ENCODE assay signal across 1 cellular context in the genomic region with DNA sequence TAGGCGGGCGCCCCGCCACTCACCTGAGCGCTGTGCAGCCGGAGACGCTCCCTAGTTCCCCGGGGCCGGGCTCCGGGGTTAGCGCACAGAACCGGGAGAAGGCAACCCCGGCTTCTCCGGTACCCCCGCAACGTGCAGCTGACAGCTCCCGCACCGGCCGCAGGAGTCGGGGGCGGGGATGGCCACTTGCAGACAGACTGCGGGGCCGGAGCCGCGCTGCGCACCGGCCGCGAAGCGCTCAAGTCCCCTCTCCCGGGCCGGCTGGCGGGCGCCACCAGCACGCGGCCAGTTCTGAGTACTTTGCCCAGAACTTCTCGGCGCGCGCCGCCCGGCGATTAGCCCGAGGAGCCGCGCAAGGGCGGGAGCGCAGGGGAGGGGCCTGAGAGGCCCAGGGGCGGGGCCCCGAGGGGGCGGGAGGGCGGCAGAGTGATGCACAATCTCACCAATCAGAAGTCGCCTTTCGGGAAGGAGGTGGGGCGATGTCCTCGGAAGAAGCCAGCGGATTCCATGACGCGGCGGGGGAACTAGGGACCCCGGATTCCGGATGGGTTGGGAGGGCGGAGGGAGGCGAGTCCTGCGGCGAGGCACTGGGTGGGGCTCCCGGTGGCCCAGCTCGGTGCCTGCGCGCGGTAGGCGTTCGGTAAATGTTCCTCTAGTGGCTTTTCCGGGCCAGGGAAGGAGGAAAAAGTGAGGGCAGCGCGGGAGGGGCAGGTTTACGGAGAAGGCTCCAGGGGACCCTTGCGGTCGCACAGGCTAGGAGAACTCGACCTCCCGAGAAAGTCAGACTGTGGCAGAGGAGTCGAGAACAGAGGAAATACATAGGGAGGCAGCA.
TF ChIP-seq lines count a peak whose summit lies in the region.

A gene with protein sequence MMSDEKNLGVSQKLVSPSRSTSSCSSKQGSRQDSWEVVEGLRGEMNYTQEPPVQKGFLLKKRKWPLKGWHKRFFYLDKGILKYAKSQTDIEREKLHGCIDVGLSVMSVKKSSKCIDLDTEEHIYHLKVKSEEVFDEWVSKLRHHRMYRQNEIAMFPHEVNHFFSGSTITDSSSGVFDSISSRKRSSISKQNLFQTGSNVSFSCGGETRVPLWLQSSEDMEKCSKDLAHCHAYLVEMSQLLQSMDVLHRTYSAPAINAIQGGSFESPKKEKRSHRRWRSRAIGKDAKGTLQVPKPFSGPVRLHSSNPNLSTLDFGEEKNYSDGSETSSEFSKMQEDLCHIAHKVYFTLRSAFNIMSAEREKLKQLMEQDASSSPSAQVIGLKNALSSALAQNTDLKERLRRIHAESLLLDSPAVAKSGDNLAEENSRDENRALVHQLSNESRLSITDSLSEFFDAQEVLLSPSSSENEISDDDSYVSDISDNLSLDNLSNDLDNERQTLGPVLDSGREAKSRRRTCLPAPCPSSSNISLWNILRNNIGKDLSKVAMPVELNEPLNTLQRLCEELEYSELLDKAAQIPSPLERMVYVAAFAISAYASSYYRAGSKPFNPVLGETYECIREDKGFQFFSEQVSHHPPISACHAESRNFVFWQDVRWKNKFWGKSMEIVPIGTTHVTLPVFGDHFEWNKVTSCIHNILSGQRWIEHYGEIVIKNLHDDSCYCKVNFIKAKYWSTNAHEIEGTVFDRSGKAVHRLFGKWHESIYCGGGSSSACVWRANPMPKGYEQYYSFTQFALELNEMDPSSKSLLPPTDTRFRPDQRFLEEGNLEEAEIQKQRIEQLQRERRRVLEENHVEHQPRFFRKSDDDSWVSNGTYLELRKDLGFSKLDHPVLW (minus strand): TSS at position 316 of the 832 bp plus-strand sequence. CDS start 87,706 bp downstream, outside the sequence.

TF ChIP-seq in HepG2, 621 proteins besides CTCF, POLR2A, EP300 and RAD21 (continued from another document and continues in another):
- TF ChIP-seq, protein P1, sequence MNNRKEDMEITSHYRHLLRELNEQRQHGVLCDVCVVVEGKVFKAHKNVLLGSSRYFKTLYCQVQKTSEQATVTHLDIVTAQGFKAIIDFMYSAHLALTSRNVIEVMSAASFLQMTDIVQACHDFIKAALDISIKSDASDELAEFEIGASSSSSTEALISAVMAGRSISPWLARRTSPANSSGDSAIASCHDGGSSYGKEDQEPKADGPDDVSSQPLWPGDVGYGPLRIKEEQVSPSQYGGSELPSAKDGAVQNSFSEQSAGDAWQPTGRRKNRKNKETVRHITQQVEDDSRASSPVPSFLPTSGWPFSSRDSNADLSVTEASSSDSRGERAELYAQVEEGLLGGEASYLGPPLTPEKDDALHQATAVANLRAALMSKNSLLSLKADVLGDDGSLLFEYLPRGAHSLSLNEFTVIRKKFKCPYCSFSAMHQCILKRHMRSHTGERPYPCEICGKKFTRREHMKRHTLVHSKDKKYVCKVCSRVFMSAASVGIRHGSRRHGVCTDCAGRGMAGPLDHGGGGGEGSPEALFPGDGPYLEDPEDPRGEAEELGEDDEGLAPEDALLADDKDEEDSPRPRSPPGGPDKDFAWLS (CRISPR knock-in tag; IDR thresholded peaks at IDR 0.05; ENCODE audit: borderline replicate concordance): no peak
- TF ChIP-seq ZSCAN12 (CRISPR knock-in tag; IDR thresholded peaks at IDR 0.05) (no peak), SYNCRIP (IDR thresholded peaks at IDR 0.05; ENCODE audit: insufficient read depth, low read depth, low read length) (no peak), AKNA (CRISPR knock-in tag; IDR thresholded peaks at IDR 0.05; ENCODE audit: borderline replicate concordance) (no peak), BCL3 (CRISPR knock-in tag; IDR thresholded peaks at IDR 0.05) (no peak), SKI (IDR thresholded peaks at IDR 0.05; ENCODE audit: partially characterized antibody) (no peak), ZNF660 (CRISPR knock-in tag; IDR thresholded peaks at IDR 0.05; ENCODE audit: borderline replicate concordance, low read depth) (no peak), PPARG (CRISPR knock-in tag; conservative IDR thresholded peaks at IDR 0.05) (no peak), MTF2 (CRISPR knock-in tag; IDR thresholded peaks at IDR 0.05; ENCODE audit: borderline replicate concordance) (no peak), SAP130 (CRISPR knock-in tag; IDR thresholded peaks at IDR 0.05; ENCODE audit: low read depth) (peak; percentile 74), DBP (CRISPR knock-in tag; IDR thresholded peaks at IDR 0.05; ENCODE audit: not compliant biosample characterization) (no peak), BRD4 (CRISPR knock-in tag; IDR thresholded peaks at IDR 0.05) (no peak), RNF2 (conservative IDR thresholded peaks at IDR 0.05; ENCODE audit: low read depth) (peak; percentile 23; the same call in 1 of the 2 replicates), NFATC3 (CRISPR knock-in tag; IDR thresholded peaks at IDR 0.05) (no peak), ZFP62 (CRISPR knock-in tag; IDR thresholded peaks at IDR 0.05) (no peak), RNF219 (CRISPR knock-in tag; IDR thresholded peaks at IDR 0.05) (no peak), HHEX (CRISPR knock-in tag; IDR thresholded peaks at IDR 0.05) (no peak), ZEB1 (IDR thresholded peaks at IDR 0.05; ENCODE audit: insufficient replicate concordance, low read depth) (no peak), TBX2 (CRISPR knock-in tag; IDR thresholded peaks at IDR 0.05; ENCODE audit: borderline replicate concordance) (peak; percentile 67), POLR2G (IDR thresholded peaks at IDR 0.05; ENCODE audit: low read depth, low read length) (peak; percentile 94), ZNF746 (CRISPR knock-in tag; IDR thresholded peaks at IDR 0.05) (no peak), MIXL1 (CRISPR knock-in tag; IDR thresholded peaks at IDR 0.05) (peak; percentile 52; the same call in 1 of the 2 replicates), ZNF678 (CRISPR knock-in tag; IDR thresholded peaks at IDR 0.05) (no peak), MYC (CRISPR knock-in tag; IDR thresholded peaks at IDR 0.05; ENCODE audit: borderline replicate concordance) (peak; percentile 84), ZNF567 (CRISPR knock-in tag; IDR thresholded peaks at IDR 0.05; ENCODE audit: borderline replicate concordance) (peak; percentile 60; the same call in 1 of the 2 replicates), ZC3H13 (CRISPR knock-in tag; IDR thresholded peaks at IDR 0.05) (no peak), ZNF547 (CRISPR knock-in tag; IDR thresholded peaks at IDR 0.05) (0 out of 2 replicates have a peak, but pooled peaks have one; percentile 12), SRY (CRISPR knock-in tag; IDR thresholded peaks at IDR 0.05) (peak; percentile 77), PAWR (CRISPR knock-in tag; IDR thresholded peaks at IDR 0.05; ENCODE audit: borderline replicate concordance) (no peak), NKX3-1 (CRISPR knock-in tag; IDR thresholded peaks at IDR 0.05) (0 out of 2 replicates have a peak, but pooled peaks have one; percentile 69), SRSF4 (IDR thresholded peaks at IDR 0.05; ENCODE audit: low read depth, low read length, poor library complexity, severe bottlenecking) (no peak), ZBTB21 (CRISPR knock-in tag; IDR thresholded peaks at IDR 0.05) (no peak), GLI4 (CRISPR knock-in tag; IDR thresholded peaks at IDR 0.05; ENCODE audit: borderline replicate concordance) (0 out of 2 replicates have a peak, but pooled peaks have one; percentile 4), GABPB1 (CRISPR knock-in tag; IDR thresholded peaks at IDR 0.05) (peak; percentile 74)
- TF ChIP-seq, protein P2, sequence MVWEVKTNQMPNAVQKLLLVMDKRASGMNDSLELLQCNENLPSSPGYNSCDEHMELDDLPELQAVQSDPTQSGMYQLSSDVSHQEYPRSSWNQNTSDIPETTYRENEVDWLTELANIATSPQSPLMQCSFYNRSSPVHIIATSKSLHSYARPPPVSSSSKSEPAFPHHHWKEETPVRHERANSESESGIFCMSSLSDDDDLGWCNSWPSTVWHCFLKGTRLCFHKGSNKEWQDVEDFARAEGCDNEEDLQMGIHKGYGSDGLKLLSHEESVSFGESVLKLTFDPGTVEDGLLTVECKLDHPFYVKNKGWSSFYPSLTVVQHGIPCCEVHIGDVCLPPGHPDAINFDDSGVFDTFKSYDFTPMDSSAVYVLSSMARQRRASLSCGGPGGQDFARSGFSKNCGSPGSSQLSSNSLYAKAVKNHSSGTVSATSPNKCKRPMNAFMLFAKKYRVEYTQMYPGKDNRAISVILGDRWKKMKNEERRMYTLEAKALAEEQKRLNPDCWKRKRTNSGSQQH (CRISPR knock-in tag; IDR thresholded peaks at IDR 0.05; ENCODE audit: low read depth): no peak
